Comparison of ENCODE assay signal across 18 cellular contexts in genomic region chr19:16018801-16019551, GRCh38.
"Had no signal": no experiment of that assay in that cellular context is flagged by ENCODE, and none has a peak within 500 bp of the region (broad histone marks: within the 10 kb centered on the region; RNA-seq: fewer than 3 reads in every experiment).

No MANE protein-coding gene starts in this region.

- H3K27me3 Mint-ChIP-seq: activated naive CD4-positive, alpha-beta T cell treated with anti-CD3 and anti-CD28 coated beads, Interleukin-2, amount 50 U/mL, for 24 hours had no signal

- DNase-seq: activated CD4-positive, alpha-beta T cell treated with anti-CD3 and anti-CD28 coated beads, Interleukin-2, amount 50 U/mL, for 4 hours; foreskin keratinocyte; hypothalamus; nephron progenitor cell; occipital lobe; stimulated activated CD4-positive, alpha-beta T cell treated with anti-CD3 and anti-CD28 coated beads, Interleukin-2, amount 100 ng/mL, for 24 hours; stimulated activated naive CD4-positive, alpha-beta T cell treated with Interleukin-2 at 50 U/mL for 16 hours; T-helper 2 cell; trophoblast cell had no signal

- FAIRE-seq: bronchial epithelial cell, keratinocyte had no signal

- H3K9me3 ChIP-seq: prostate gland, right atrium auricular region, suprapubic skin had no signal

- H3K4me3 ChIP-seq: prostate gland, right atrium auricular region, suprapubic skin had no signal

- H3K27me3 ChIP-seq: foreskin keratinocyte, right atrium auricular region, suprapubic skin had no signal

- H3K36me3 Mint-ChIP-seq: activated naive CD4-positive, alpha-beta T cell treated with anti-CD3 and anti-CD28 coated beads, Interleukin-2, amount 50 U/mL, for 24 hours had no signal

- H3K4me3 Mint-ChIP-seq: activated naive CD4-positive, alpha-beta T cell treated with anti-CD3 and anti-CD28 coated beads, Interleukin-2, amount 50 U/mL, for 24 hours; nephron progenitor cell had no signal

- ATAC-seq: foreskin keratinocyte, left lobe of liver had no signal

- H3K4me1 Mint-ChIP-seq: activated naive CD4-positive, alpha-beta T cell treated with anti-CD3 and anti-CD28 coated beads, Interleukin-2, amount 50 U/mL, for 24 hours; nephron progenitor cell had no signal

- H3K4me1 ChIP-seq: foreskin keratinocyte, prostate gland, right atrium auricular region, suprapubic skin had no signal

- H3K9me3 Mint-ChIP-seq: activated naive CD4-positive, alpha-beta T cell treated with anti-CD3 and anti-CD28 coated beads, Interleukin-2, amount 50 U/mL, for 24 hours; activated T-helper 2 cell treated with anti-CD3 and anti-CD28 coated beads, Interferon-gamma antibody, Interleukin-2, Interleukin-4, amounts not matched to agents 10 μg/mL and 5 μg/mL and 100 μg/mL, durations not matched to agents 14 hours and 24 hours and 36 hours had no signal

- H3K27ac Mint-ChIP-seq: activated T-helper 2 cell treated with anti-CD3 and anti-CD28 coated beads, Interferon-gamma antibody, Interleukin-2, Interleukin-4, amounts not matched to agents 10 μg/mL and 5 μg/mL and 100 μg/mL, durations not matched to agents 14 hours and 24 hours and 36 hours; nephron progenitor cell had no signal

- H3K27ac ChIP-seq: foreskin keratinocyte, prostate gland, right atrium auricular region, suprapubic skin, VCaP had no signal

- H3K36me3 ChIP-seq: prostate gland, right atrium auricular region, suprapubic skin had no signal
